8 cellular contexts compared by ENCODE assay signal in the genomic region with DNA sequence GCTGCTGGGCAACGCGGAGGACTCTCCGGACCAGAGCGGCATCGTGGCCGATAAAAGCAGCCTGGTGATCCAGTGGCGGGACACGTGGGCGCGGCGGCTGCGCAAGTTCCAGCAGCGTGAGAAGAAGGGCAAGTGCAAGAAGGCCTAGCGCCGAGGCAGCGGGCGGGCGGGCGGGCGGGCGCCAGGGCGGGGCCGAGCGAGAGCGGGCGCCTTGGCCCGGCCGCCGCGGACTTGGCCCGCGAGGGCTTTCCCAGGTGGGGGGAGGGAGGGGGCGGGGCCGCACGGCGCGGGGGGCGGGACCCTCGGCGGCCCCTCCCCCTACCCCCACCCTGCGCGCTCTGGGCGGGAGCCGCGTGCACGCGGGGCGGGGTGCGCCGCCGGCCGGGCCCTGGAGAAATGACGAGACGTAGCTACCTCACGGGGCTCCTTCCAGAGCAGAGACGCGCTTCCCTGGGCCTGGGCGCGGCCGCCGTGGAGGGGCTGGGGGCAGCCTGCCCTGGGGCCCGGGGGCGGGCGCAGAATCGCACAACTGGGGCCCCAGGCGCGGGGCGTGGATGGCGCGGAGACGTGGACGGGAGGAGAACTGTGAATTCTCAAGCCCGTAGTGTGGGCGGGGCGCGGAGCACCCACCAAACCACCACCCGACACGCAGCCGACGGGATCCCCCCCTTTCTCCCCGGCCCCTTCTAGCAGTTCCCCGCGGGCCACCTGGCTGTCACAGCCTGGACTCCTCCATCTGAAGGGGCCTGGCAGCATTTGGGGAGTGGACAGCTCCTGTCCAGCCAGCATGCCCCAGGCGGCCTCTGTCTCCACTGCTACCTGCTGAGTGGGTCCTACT.
A peak's percentile ranks its signal among the peaks of the same experiment; 100 is the strongest.
DNase-seq lines count a peak whose midpoint lies in the region; ATAC-seq and TF ChIP-seq lines count a peak whose summit lies in the region.

No MANE protein-coding gene starts in this region.

- peak; percentile 44 for DNase-seq in G401 (ENCODE audit: low spot score)
- DNase-seq in T-helper 17 cell, result peak; percentile 59 to 74 (median 68)
- DNase-seq in anterior cingulate cortex (lab: John Stamatoyannopoulos, UW), result peak in 51 of 58 donors; percentile 19 to 87 (median 63)
- DNase-seq in right atrium auricular region (ENCODE audit: low spot score), result peak; percentile 89
- peak; percentile 73 for DNase-seq in retina
- peak; percentile 88 to 94 for DNase-seq in aorta
- DNase-seq in NCI-H510A treated with DMSO at 0.1 percent for 48 hours (lab: John Stamatoyannopoulos, UW), result no peak

- H3K4me1 ChIP-seq in right atrium auricular region (peaks cover 0 to 73% of the 10 kb centered on the region in 2 donors), aorta (ENCODE audit: control insufficient read depth in 1 of 2, insufficient read depth in 2 of 2, low read length in 2 of 2) (peaks cover 0 to 4% of the 10 kb centered on the region in 2 donors)

- no peaks in the 10 kb centered on the region for H3K36me3 ChIP-seq in right atrium auricular region
- no peaks in the 10 kb centered on the region for H3K36me3 ChIP-seq in aorta (ENCODE audit: control insufficient read depth in 1 of 2, insufficient read depth in 2 of 2, low read length in 1 of 2)

- H3K4me1 Mint-ChIP-seq in T-helper 17 cell, result peaks cover 12% of the 10 kb centered on the region

- H3K9me3 ChIP-seq in T-helper 17 cell (ENCODE audit: control insufficient read depth, low read length, poor library complexity, severe bottlenecking) (no peaks in the 10 kb centered on the region), right atrium auricular region (no peaks in the 10 kb centered on the region), aorta (ENCODE audit: control insufficient read depth, low read length) (no peaks in the 10 kb centered on the region)

- in situ Hi-C loops in G401 (cut with HindIII; ENCODE audit: low sequenced_read_pairs), result no loop called here

- peak overlapping the region; percentile 98 to 99 for H3K27ac ChIP-seq in right atrium auricular region
- peak overlapping the region; percentile 99 to 100 for H3K27ac ChIP-seq in aorta (ENCODE audit: low read depth in 1 of 2, low read length in 2 of 2)

- intact Hi-C loops in aorta (cut with DNase I), result loop anchor here in 1 of 2 donors (5.0 to 10.0 kb wide), 2 partner anchors 78 to 115 kb away; no protein-coding TSS in a partner anchor

- H3K4me3 Mint-ChIP-seq in T-helper 17 cell, result peak overlapping the region; percentile 84

- ATAC-seq in HG02973 (IDR thresholded peaks at IDR 0.05; ENCODE audit: unreplicated experiment) (peak; percentile 45), T-helper 17 cell (peak; percentile 89), aorta (ENCODE audit: low FRiP score) (peak; percentile 88)

- H3K27ac Mint-ChIP-seq in T-helper 17 cell, result peak overlapping the region; percentile 54

- no peak for TF ChIP-seq CTCF in right atrium auricular region (IDR thresholded peaks at IDR 0.05)

- no peaks in the 10 kb centered on the region for H3K27me3 ChIP-seq in right atrium auricular region
- H3K27me3 ChIP-seq in aorta (ENCODE audit: control insufficient read depth in 1 of 2, insufficient read depth in 2 of 2, low read length in 1 of 2), result no peaks in the 10 kb centered on the region

- H3K27me3 Mint-ChIP-seq in T-helper 17 cell, result no peaks in the 10 kb centered on the region

- 1% methylated on average over 51 to 84 of the region's 84 CpGs for WGBS in aorta, 2 donors

- H3K36me3 Mint-ChIP-seq in T-helper 17 cell (ENCODE audit: low read depth), result no peaks in the 10 kb centered on the region

- H3K4me3 ChIP-seq in right atrium auricular region (peak overlapping the region; percentile 50 to 62), aorta (ENCODE audit: low read length in 2 of 2) (peak overlapping the region; percentile 20 to 54)
